ENCODE assay signal across 1 cellular context in genomic region chr19:45496349-45496953, GRCh38.
A peak's percentile ranks its signal among the peaks of the same experiment; 100 is the strongest.
TF ChIP-seq lines count a peak whose summit lies in the region.

No MANE protein-coding gene starts in this region.

TF ChIP-seq in HepG2, 621 proteins besides CTCF, POLR2A, EP300 and RAD21 (continued from another document and continues in another):
- TF ChIP-seq PATZ1 (CRISPR knock-in tag; IDR thresholded peaks at IDR 0.05) (peak; percentile 89), HBP1 (CRISPR knock-in tag; IDR thresholded peaks at IDR 0.05; ENCODE audit: low read depth) (peak; percentile 90), ZNF256 (CRISPR knock-in tag; conservative IDR thresholded peaks at IDR 0.05) (0 out of 2 replicates have a peak, but pooled peaks have one; percentile 51), ZNF558 (CRISPR knock-in tag; IDR thresholded peaks at IDR 0.05; ENCODE audit: borderline replicate concordance) (peak; percentile 72; the same call in 1 of the 2 replicates), NCOR1 (IDR thresholded peaks at IDR 0.05; ENCODE audit: borderline replicate concordance, low read length) (no peak), ATF3 (CRISPR knock-in tag; IDR thresholded peaks at IDR 0.05) (no peak), ZFYVE20 (CRISPR knock-in tag; IDR thresholded peaks at IDR 0.05; ENCODE audit: borderline replicate concordance, low read depth) (no peak), BATF2 (CRISPR knock-in tag; IDR thresholded peaks at IDR 0.05) (peak; percentile 78; the same call in 1 of the 2 replicates), ZNF724P (CRISPR knock-in tag; IDR thresholded peaks at IDR 0.05; ENCODE audit: borderline replicate concordance) (peak; percentile 74; the same call in 1 of the 2 replicates), ZNF232 (CRISPR knock-in tag; IDR thresholded peaks at IDR 0.05; ENCODE audit: borderline replicate concordance) (peak; percentile 96), ZNF629 (CRISPR knock-in tag; conservative IDR thresholded peaks at IDR 0.05) (no peak), PHB2 (IDR thresholded peaks at IDR 0.05; ENCODE audit: partially characterized antibody) (no peak), SOX13 (IDR thresholded peaks at IDR 0.05) (no peak), SOX13 (CRISPR knock-in tag; conservative IDR thresholded peaks at IDR 0.05 in 1 of 2, IDR thresholded peaks at IDR 0.05 in 1 of 2) (no peak), ZNF12 (CRISPR knock-in tag; IDR thresholded peaks at IDR 0.05) (no peak), ZBTB1 (CRISPR knock-in tag; IDR thresholded peaks at IDR 0.05; ENCODE audit: borderline replicate concordance) (peak; percentile 91; the same call in 1 of the 2 replicates), GATAD2A (CRISPR knock-in tag; IDR thresholded peaks at IDR 0.05) (0 out of 2 replicates have a peak, but pooled peaks have one; percentile 29), MEF2D (CRISPR knock-in tag; IDR thresholded peaks at IDR 0.05) (peak; percentile 50; the same call in 1 of the 2 replicates), ZNF547 (CRISPR knock-in tag; IDR thresholded peaks at IDR 0.05) (peak; percentile 81), ZNF839 (CRISPR knock-in tag; IDR thresholded peaks at IDR 0.05; ENCODE audit: borderline replicate concordance) (0 out of 2 replicates have a peak, but pooled peaks have one; percentile 56), TGIF2 (CRISPR knock-in tag; IDR thresholded peaks at IDR 0.05) (peak; percentile 83; the same call in 1 of the 2 replicates), ZHX2 (IDR thresholded peaks at IDR 0.05; ENCODE audit: low read depth) (no peak), ZHX2 (CRISPR knock-in tag; IDR thresholded peaks at IDR 0.05; ENCODE audit: borderline replicate concordance) (0 out of 2 replicates have a peak, but pooled peaks have one; percentile 64), TAF1 (CRISPR knock-in tag; IDR thresholded peaks at IDR 0.05) (no peak), CHD2 (IDR thresholded peaks at IDR 0.05; ENCODE audit: low read depth, low read length) (0 out of 2 replicates have a peak, but pooled peaks have one; percentile 8), IRF2 (CRISPR knock-in tag; IDR thresholded peaks at IDR 0.05) (peak; percentile 61; the same call in 1 of the 2 replicates), ZBTB38 (CRISPR knock-in tag; IDR thresholded peaks at IDR 0.05) (peak; percentile 65; the same call in 1 of the 2 replicates), SNAPC2 (CRISPR knock-in tag; IDR thresholded peaks at IDR 0.05) (peak; percentile 75), KLF6 (CRISPR knock-in tag; IDR thresholded peaks at IDR 0.05) (peak; percentile 78; the same call in 1 of the 2 replicates), ZNF772 (CRISPR knock-in tag; IDR thresholded peaks at IDR 0.05) (peak; percentile 73; the same call in 1 of the 2 replicates), BORCS8-MEF2B (CRISPR knock-in tag; IDR thresholded peaks at IDR 0.05) (peak; percentile 88), IKZF5 (CRISPR knock-in tag; IDR thresholded peaks at IDR 0.05) (peak; percentile 76; the same call in 1 of the 2 replicates), HDAC1 (CRISPR knock-in tag; IDR thresholded peaks at IDR 0.05) (peak; percentile 80), REL (CRISPR knock-in tag; conservative IDR thresholded peaks at IDR 0.05) (no peak), RELA (CRISPR knock-in tag; IDR thresholded peaks at IDR 0.05) (0 out of 2 replicates have a peak, but pooled peaks have one; percentile 43)
- TF ChIP-seq, protein P1, sequence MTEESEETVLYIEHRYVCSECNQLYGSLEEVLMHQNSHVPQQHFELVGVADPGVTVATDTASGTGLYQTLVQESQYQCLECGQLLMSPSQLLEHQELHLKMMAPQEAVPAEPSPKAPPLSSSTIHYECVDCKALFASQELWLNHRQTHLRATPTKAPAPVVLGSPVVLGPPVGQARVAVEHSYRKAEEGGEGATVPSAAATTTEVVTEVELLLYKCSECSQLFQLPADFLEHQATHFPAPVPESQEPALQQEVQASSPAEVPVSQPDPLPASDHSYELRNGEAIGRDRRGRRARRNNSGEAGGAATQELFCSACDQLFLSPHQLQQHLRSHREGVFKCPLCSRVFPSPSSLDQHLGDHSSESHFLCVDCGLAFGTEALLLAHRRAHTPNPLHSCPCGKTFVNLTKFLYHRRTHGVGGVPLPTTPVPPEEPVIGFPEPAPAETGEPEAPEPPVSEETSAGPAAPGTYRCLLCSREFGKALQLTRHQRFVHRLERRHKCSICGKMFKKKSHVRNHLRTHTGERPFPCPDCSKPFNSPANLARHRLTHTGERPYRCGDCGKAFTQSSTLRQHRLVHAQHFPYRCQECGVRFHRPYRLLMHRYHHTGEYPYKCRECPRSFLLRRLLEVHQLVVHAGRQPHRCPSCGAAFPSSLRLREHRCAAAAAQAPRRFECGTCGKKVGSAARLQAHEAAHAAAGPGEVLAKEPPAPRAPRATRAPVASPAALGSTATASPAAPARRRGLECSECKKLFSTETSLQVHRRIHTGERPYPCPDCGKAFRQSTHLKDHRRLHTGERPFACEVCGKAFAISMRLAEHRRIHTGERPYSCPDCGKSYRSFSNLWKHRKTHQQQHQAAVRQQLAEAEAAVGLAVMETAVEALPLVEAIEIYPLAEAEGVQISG (CRISPR knock-in tag; IDR thresholded peaks at IDR 0.05), result peak; percentile 63; the same call in 1 of the 2 replicates
- TF ChIP-seq, protein P2, sequence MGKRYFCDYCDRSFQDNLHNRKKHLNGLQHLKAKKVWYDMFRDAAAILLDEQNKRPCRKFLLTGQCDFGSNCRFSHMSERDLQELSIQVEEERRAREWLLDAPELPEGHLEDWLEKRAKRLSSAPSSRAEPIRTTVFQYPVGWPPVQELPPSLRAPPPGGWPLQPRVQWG (CRISPR knock-in tag; IDR thresholded peaks at IDR 0.05; ENCODE audit: borderline replicate concordance, low read depth), result no peak
- TF ChIP-seq, protein P3, sequence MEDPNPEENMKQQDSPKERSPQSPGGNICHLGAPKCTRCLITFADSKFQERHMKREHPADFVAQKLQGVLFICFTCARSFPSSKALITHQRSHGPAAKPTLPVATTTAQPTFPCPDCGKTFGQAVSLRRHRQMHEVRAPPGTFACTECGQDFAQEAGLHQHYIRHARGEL (CRISPR knock-in tag; IDR thresholded peaks at IDR 0.05), result peak; percentile 52; the same call in 1 of the 2 replicates
- TF ChIP-seq, protein P4, sequence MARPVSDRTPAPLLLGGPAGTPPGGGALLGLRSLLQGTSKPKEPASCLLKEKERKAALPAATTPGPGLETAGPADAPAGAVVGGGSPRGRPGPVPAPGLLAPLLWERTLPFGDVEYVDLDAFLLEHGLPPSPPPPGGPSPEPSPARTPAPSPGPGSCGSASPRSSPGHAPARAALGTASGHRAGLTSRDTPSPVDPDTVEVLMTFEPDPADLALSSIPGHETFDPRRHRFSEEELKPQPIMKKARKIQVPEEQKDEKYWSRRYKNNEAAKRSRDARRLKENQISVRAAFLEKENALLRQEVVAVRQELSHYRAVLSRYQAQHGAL (CRISPR knock-in tag; IDR thresholded peaks at IDR 0.05; ENCODE audit: not compliant biosample characterization), result peak; percentile 57
- TF ChIP-seq, protein P5, sequence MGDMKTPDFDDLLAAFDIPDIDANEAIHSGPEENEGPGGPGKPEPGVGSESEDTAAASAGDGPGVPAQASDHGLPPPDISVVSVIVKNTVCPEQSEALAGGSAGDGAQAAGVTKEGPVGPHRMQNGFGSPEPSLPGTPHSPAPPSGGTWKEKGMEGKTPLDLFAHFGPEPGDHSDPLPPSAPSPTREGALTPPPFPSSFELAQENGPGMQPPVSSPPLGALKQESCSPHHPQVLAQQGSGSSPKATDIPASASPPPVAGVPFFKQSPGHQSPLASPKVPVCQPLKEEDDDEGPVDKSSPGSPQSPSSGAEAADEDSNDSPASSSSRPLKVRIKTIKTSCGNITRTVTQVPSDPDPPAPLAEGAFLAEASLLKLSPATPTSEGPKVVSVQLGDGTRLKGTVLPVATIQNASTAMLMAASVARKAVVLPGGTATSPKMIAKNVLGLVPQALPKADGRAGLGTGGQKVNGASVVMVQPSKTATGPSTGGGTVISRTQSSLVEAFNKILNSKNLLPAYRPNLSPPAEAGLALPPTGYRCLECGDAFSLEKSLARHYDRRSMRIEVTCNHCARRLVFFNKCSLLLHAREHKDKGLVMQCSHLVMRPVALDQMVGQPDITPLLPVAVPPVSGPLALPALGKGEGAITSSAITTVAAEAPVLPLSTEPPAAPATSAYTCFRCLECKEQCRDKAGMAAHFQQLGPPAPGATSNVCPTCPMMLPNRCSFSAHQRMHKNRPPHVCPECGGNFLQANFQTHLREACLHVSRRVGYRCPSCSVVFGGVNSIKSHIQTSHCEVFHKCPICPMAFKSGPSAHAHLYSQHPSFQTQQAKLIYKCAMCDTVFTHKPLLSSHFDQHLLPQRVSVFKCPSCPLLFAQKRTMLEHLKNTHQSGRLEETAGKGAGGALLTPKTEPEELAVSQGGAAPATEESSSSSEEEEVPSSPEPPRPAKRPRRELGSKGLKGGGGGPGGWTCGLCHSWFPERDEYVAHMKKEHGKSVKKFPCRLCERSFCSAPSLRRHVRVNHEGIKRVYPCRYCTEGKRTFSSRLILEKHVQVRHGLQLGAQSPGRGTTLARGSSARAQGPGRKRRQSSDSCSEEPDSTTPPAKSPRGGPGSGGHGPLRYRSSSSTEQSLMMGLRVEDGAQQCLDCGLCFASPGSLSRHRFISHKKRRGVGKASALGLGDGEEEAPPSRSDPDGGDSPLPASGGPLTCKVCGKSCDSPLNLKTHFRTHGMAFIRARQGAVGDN (CRISPR knock-in tag; IDR thresholded peaks at IDR 0.05), result peak; percentile 62
